In the genomic region with DNA sequence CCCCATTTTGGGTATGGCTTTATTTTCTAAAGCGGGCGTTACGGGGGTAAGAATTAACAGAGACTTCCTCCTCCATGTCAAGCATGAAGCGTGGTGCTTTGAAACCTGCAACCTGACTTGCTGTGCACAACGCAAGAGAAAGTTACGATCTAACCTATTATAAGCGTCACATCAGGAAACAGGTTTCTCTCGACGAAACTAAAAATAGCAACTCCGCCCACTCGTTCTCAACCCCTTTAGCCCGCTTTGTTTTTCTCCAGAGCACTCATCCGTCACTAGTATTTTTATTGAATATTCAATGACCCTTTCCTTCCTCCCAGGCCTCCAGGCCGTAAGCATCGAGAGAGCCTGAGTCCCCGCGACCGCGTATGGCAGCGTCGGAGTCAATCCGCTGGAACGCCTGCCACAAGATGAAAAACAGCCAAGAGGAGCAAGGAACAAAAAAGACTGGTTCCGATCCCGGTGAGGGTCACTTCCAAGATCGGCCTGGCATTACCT, we compare ENCODE assay signal across 8 cellular contexts. TPM values are rescaled to one million over a fixed set of nuclear protein-coding genes. Genes with fewer than 3 reads are reported as not detected.
A peak's percentile ranks its signal among the peaks of the same experiment; 100 is the strongest.
DNase-seq lines count a peak whose midpoint lies in the region; ATAC-seq and TF ChIP-seq lines count a peak whose summit lies in the region.

No MANE protein-coding gene starts in this region.

- intact Hi-C loops in A673 (cut with micrococcal nuclease; ENCODE audit: unreplicated experiment) (no loop called here), MCF 10A (cut with micrococcal nuclease) (no loop called here), left colon (cut with DNase I, micrococcal nuclease) (no loop called here)

- POLR2A ChIA-PET in A673 (lab: Charles Lee; ENCODE audit: low non-redundant PET) = no interaction called here
- POLR2A ChIA-PET in MCF 10A (lab: Yijun Ruan, JAX) = interaction anchor here (0.7 to 3.8 kb wide), 30 partner anchors 12 to 1574 kb away, joined by 3 to 78 read pairs (median 4); a partner anchor contains a TSS

- peaks cover 56% of the 10 kb centered on the region for H3K36me3 Mint-ChIP-seq in MCF 10A (ENCODE audit: insufficient read depth, unreplicated experiment)

- peak overlapping the region; percentile 98 for H3K4me3 Mint-ChIP-seq in MCF 10A (ENCODE audit: unreplicated experiment)

- H3K9me3 ChIP-seq in A673 (ENCODE audit: low read depth, low read length, poor library complexity, severe bottlenecking) = no peaks in the 10 kb centered on the region

- peak overlapping the region; percentile 88 for H3K4me3 ChIP-seq in A673 (ENCODE audit: low read depth, low read length, poor library complexity, severe bottlenecking)

- peak overlapping the region; percentile 96 for H3K27ac Mint-ChIP-seq in MCF 10A (ENCODE audit: low read depth, unreplicated experiment)

- H3K27ac ChIP-seq in A673 (ENCODE audit: low read depth, low read length, poor library complexity, severe bottlenecking) = peak overlapping the region; percentile 90

- no peaks in the 10 kb centered on the region for H3K27me3 Mint-ChIP-seq in MCF 10A (ENCODE audit: insufficient read depth, unreplicated experiment)

- peaks cover 19% of the 10 kb centered on the region for H3K4me1 Mint-ChIP-seq in MCF 10A (ENCODE audit: insufficient read depth, unreplicated experiment)

- peaks cover 11% of the 10 kb centered on the region for H3K4me1 ChIP-seq in A673 (ENCODE audit: insufficient read depth, low read length, poor library complexity, severe bottlenecking)

- no peak for TF ChIP-seq CTCF in A673 (conservative IDR thresholded peaks at IDR 0.05; ENCODE audit: low read depth, low read length)
- TF ChIP-seq CTCF in MCF 10A (IDR thresholded peaks at IDR 0.05; ENCODE audit: unreplicated experiment) = no peak

- no peaks in the 10 kb centered on the region for H3K9me3 Mint-ChIP-seq in MCF 10A (ENCODE audit: unreplicated experiment)

- H3K27me3 ChIP-seq in A673 (replicated peaks; ENCODE audit: insufficient read depth, low read depth, low read length, poor library complexity) = no peaks in the 10 kb centered on the region

- H3K36me3 ChIP-seq in A673 (ENCODE audit: insufficient read depth, low read length, poor library complexity, severe bottlenecking) = peaks cover 58% of the 10 kb centered on the region

- CTCF ChIA-PET in A673 (lab: Charles Lee) (interaction anchor here (0.8 kb wide), 1 partner anchor 20 kb away, joined by 6 read pairs; a partner anchor contains a TSS), MCF 10A (lab: Yijun Ruan, JAX) (interaction anchor here (0.7 to 2.2 kb wide), 4 partner anchors 18 to 368 kb away, joined by 3 to 13 read pairs (median 4); a partner anchor contains a TSS)

- DNase-seq in A673 (ENCODE audit: low spot score) = peak; percentile 50
- peak; percentile 74 for DNase-seq in SW480 (ENCODE audit: low spot score)
- DNase-seq in MCF 10A (ENCODE audit: unreplicated experiment) = peak; percentile 65
- peak; percentile 58 to 68 for DNase-seq in left colon
- DNase-seq in stimulated activated CD4-positive, alpha-beta T cell treated with anti-CD3 and anti-CD28 coated beads, Interleukin-4, amount 100 ng/mL, for 48 hours (ENCODE audit: low read depth in 2 of 2) = peak; percentile 23 to 44

- TSS peak; percentile 82 for BruUV-seq in A673 (replicated peaks; lab: Mats Ljungman, UMichigan)
- BruUV-seq in MCF 10A (replicated peaks; lab: Mats Ljungman, UMichigan) = TSS peak; percentile 72

- ATAC-seq in GM18868 (IDR thresholded peaks at IDR 0.05; ENCODE audit: unreplicated experiment) = peak; percentile 20
- ATAC-seq in HG03571 (IDR thresholded peaks at IDR 0.05; ENCODE audit: unreplicated experiment) = peak; percentile 31
- peak; percentile 52 for ATAC-seq in left colon
- ATAC-seq in GM19023 (IDR thresholded peaks at IDR 0.05; ENCODE audit: unreplicated experiment) = no peak

RNA-seq across cellular contexts. Expression of a gene that starts 0.6 kb away (rescaled TPM):
- 122 and 132 TPM in 2 replicates for total RNA-seq in A673 (2021)
- total RNA-seq in MCF 10A (2022) = 88.2 and 89.2 TPM in 2 replicates
- 10 to 100 TPM; 45.3 to 55.5 TPM for total RNA-seq in left colon

RNA-seq across cellular contexts. Expression of a gene that starts 1.1 kb away (rescaled TPM):
- total RNA-seq in A673 (2021) (120 and 123 TPM in 2 replicates), MCF 10A (2022) (49.0 and 49.3 TPM in 2 replicates), left colon (10 to 100 TPM; 26.7 to 27.3 TPM)

RNA-seq across cellular contexts. Expression of a gene that starts 20.0 kb away (rescaled TPM):
- 457 and 458 TPM in 2 replicates for total RNA-seq in A673 (2021)
- total RNA-seq in MCF 10A (2022) = 386 and 438 TPM in 2 replicates
- total RNA-seq in left colon = 100 to 1,000 TPM in 1 of 2 donors, 10 to 100 TPM in 1; 98.9 to 134 TPM

RNA-seq across cellular contexts. Expression of a gene that starts 49.9 kb away (rescaled TPM):
- total RNA-seq in A673 (2021) (47.0 and 47.4 TPM in 2 replicates), MCF 10A (2022) (32.1 and 41.0 TPM in 2 replicates), left colon (10 to 100 TPM in 1 of 2 donors, 1 to 10 TPM in 1; 9.2 to 14.5 TPM)
